Comparison of ENCODE assay signal across 24 cellular contexts in genomic region chr17:56708670-56709410, GRCh38.
A peak's percentile ranks its signal among the peaks of the same experiment; 100 is the strongest.
DNase-seq lines count a peak whose midpoint lies in the region; ATAC-seq, FAIRE-seq and TF ChIP-seq lines count a peak whose summit lies in the region.
"Had no signal": no experiment of that assay in that cellular context is flagged by ENCODE, and none has a peak within 500 bp of the region (broad histone marks: within the 10 kb centered on the region; RNA-seq: fewer than 3 reads in every experiment).

No MANE protein-coding gene starts in this region.

- H3K9me3 Mint-ChIP-seq in nephron progenitor cell = no peaks in the 10 kb centered on the region

- ATAC-seq in T-helper 17 cell (no peak), HG03354 (IDR thresholded peaks at IDR 0.05; ENCODE audit: poor library complexity, severe bottlenecking, unreplicated experiment) (no peak)
- ATAC-seq: Right ventricle myocardium inferior had no signal

- peak; percentile 33 for FAIRE-seq in HTR-8/SVneo (lab: Jason Lieb, UNC)
- FAIRE-seq: A204.1, G401.6, GM12892, H54, RCC 7860 had no signal

- no peak for DNase-seq in HTR-8/SVneo (ENCODE audit: insufficient read length, low spot score)
- DNase-seq in T-helper 17 cell = no peak
- DNase-seq in nephron progenitor cell = peak; percentile 8
- no peak for DNase-seq in activated effector memory CD4-positive, alpha-beta T cell treated with anti-CD3 and anti-CD28 coated beads, Interleukin-2, amount 50 U/mL, for 16 hours
- no peak for DNase-seq in ovary
- no peak for DNase-seq in breast epithelium (ENCODE audit: low spot score in 2 of 2)
- DNase-seq: Kasumi-1, NCI-H1417, NCI-H1694 treated with DMSO at 0.1 percent for 48 hours, NCI-H2081 treated with DMSO at 0.1 percent for 48 hours, NCI-H2171 treated with DMSO at 0.1 percent for 48 hours, NCI-H446 treated with DMSO at 0.1 percent for 48 hours, NCI-H526 treated with DMSO at 0.1 percent for 48 hours, OCI-M1 had no signal

- H3K27ac ChIP-seq in iPS-20b (ENCODE audit: low read length) (no peak overlapping the region), ovary (no peak overlapping the region), breast epithelium (no peak overlapping the region)

- H3K4me1 ChIP-seq in iPS-20b (ENCODE audit: insufficient read depth, low read length) = peaks cover 14% of the 10 kb centered on the region; the same call in 1 of the 2 replicates
- no peaks in the 10 kb centered on the region for H3K4me1 ChIP-seq in ovary (ENCODE audit: insufficient read depth)
- no peaks in the 10 kb centered on the region for H3K4me1 ChIP-seq in breast epithelium

- no peak overlapping the region for H3K9ac ChIP-seq in iPS-20b (ENCODE audit: low read depth, low read length)

- TF ChIP-seq CTCF in nephron progenitor cell (IDR thresholded peaks at IDR 0.05) (no peak), ovary (IDR thresholded peaks at IDR 0.05) (no peak), breast epithelium (IDR thresholded peaks at IDR 0.05) (no peak)

- H3K9me3 ChIP-seq in T-helper 17 cell (ENCODE audit: control insufficient read depth, low read length, poor library complexity, severe bottlenecking) (no peaks in the 10 kb centered on the region), iPS-20b (ENCODE audit: insufficient read depth, low read depth, low read length) (no peaks in the 10 kb centered on the region), ovary (no peaks in the 10 kb centered on the region), breast epithelium (no peaks in the 10 kb centered on the region)

- intact Hi-C loops in ovary (cut with DNase I) (no loop called here), breast epithelium (cut with DNase I; ENCODE audit: low total_unique reads) (no loop called here)

- peak overlapping the region; percentile 29 for H3K27ac Mint-ChIP-seq in T-helper 17 cell
- no peak overlapping the region for H3K27ac Mint-ChIP-seq in nephron progenitor cell
- H3K27ac Mint-ChIP-seq: B cell had no signal

- H3K36me3 ChIP-seq in iPS-20b (ENCODE audit: insufficient read depth, low read depth, low read length) (no peaks in the 10 kb centered on the region), ovary (no peaks in the 10 kb centered on the region), breast epithelium (no peaks in the 10 kb centered on the region)

- H3K27me3 Mint-ChIP-seq in T-helper 17 cell (peaks cover 35% of the 10 kb centered on the region), nephron progenitor cell (ENCODE audit: low read depth, poor library complexity) (peaks cover 20% of the 10 kb centered on the region)

- no peaks in the 10 kb centered on the region for H3K4me1 Mint-ChIP-seq in T-helper 17 cell
- H3K4me1 Mint-ChIP-seq in nephron progenitor cell = peaks cover 39% of the 10 kb centered on the region
- H3K4me1 Mint-ChIP-seq: B cell, CD14-positive monocyte had no signal

- 71 to 76% (median 75%) methylated on average over 9 of the region's 9 CpGs for WGBS in ovary, 3 donors

- H3K36me3 Mint-ChIP-seq in T-helper 17 cell (ENCODE audit: low read depth) (no peaks in the 10 kb centered on the region), nephron progenitor cell (ENCODE audit: low read depth) (no peaks in the 10 kb centered on the region)
- H3K36me3 Mint-ChIP-seq: CD14-positive monocyte had no signal

- TF ChIP-seq EP300 in ovary (IDR thresholded peaks at IDR 0.05) = no peak

- no peak overlapping the region for H3K4me3 Mint-ChIP-seq in T-helper 17 cell
- H3K4me3 Mint-ChIP-seq in nephron progenitor cell = no peak overlapping the region
- H3K4me3 Mint-ChIP-seq: B cell, CD14-positive monocyte had no signal

- no peaks in the 10 kb centered on the region for H3K27me3 ChIP-seq in iPS-20b (ENCODE audit: insufficient read depth, low read length)
- H3K27me3 ChIP-seq in ovary = no peaks in the 10 kb centered on the region
- H3K27me3 ChIP-seq in breast epithelium = no peaks in the 10 kb centered on the region

- peak overlapping the region; percentile 48; the same call in 1 of the 2 replicates for H3K4me3 ChIP-seq in iPS-20b (ENCODE audit: low read length)
- no peak overlapping the region for H3K4me3 ChIP-seq in ovary
- H3K4me3 ChIP-seq in breast epithelium = no peak overlapping the region

- TF ChIP-seq POLR2A in ovary (IDR thresholded peaks at IDR 0.05) = no peak
- no peak for TF ChIP-seq POLR2A in breast epithelium (IDR thresholded peaks at IDR 0.05)
